8 cellular contexts compared by ENCODE assay signal in the genomic region with DNA sequence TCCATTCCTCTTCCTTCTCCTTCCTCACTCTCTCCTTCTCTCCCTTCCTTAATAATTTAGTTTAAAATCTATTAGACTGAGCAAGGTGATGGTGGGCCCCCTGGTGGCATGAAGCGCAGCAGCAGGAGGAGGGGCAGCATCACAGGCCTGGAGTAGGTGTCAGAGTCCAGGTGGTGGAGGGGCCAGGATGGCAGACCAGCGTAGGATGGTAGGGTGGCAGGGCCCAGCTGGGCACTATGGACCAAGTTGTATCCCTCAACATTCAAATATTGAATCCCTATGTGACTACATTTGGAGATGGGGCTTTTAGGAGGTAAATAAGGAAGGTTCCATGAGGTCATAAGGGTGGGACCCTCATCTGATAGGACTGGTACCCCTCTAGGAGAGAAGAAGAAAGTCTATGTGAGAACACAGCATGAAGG.
A peak's percentile ranks its signal among the peaks of the same experiment; 100 is the strongest.
DNase-seq lines count a peak whose midpoint lies in the region; TF ChIP-seq lines count a peak whose summit lies in the region.

No MANE protein-coding gene starts in this region.

- H3K4me3 Mint-ChIP-seq in nephron, result no peak overlapping the region
- H3K4me3 Mint-ChIP-seq in type B pancreatic cell, result no peak overlapping the region

- 33% methylated on average over 2 of the region's 2 CpGs for WGBS in esophagus muscularis mucosa

- TF ChIP-seq CTCF in GM10266 (IDR thresholded peaks at IDR 0.05; ENCODE audit: control insufficient read depth, insufficient read depth, low read depth, missing control alignments), result peak; percentile 70
- peak; percentile 85 to 95 (median 89) for TF ChIP-seq CTCF in esophagus muscularis mucosa (IDR thresholded peaks at IDR 0.05)
- TF ChIP-seq CTCF in nephron (IDR thresholded peaks at IDR 0.05; ENCODE audit: unreplicated experiment in 3 of 3), result peak; percentile 52 to 57 (median 55)
- TF ChIP-seq CTCF in type B pancreatic cell (conservative IDR thresholded peaks at IDR 0.05), result peak; percentile 75

- intact Hi-C loops in esophagus muscularis mucosa (cut with DNase I), result loop anchor here (5.0 kb wide), 2 partner anchors 166 to 226 kb away; partner anchors contain the start of gene PDE9A

- no peak for TF ChIP-seq EP300 in esophagus muscularis mucosa (IDR thresholded peaks at IDR 0.05)

- H3K27ac Mint-ChIP-seq in nephron (no peak overlapping the region), type B pancreatic cell (no peak overlapping the region)

- DNase-seq in GM10266 (ENCODE audit: extremely low spot score), result no peak
- DNase-seq in NCI-H82 (lab: John Stamatoyannopoulos, UW), result peak; percentile 69
- peak; percentile 49 for DNase-seq in activated T-cell treated with anti-CD3 and anti-CD28 coated beads for 4 hours
- peak; percentile 92 for DNase-seq in esophagus muscularis mucosa (ENCODE audit: extremely low spot score)
- DNase-seq in type B pancreatic cell (ENCODE audit: extremely low spot score, unreplicated experiment), result no peak
- DNase-seq in SHP77 treated with DMSO at 0.1 percent for 48 hours (lab: John Stamatoyannopoulos, UW), result no peak
- DNase-seq in GM19240 (ENCODE audit: insufficient read length, low spot score), result no peak

- no peaks in the 10 kb centered on the region for H3K27me3 Mint-ChIP-seq in nephron (ENCODE audit: low read depth)
- H3K27me3 Mint-ChIP-seq in type B pancreatic cell, result no peaks in the 10 kb centered on the region

- TF ChIP-seq POLR2A in esophagus muscularis mucosa (IDR thresholded peaks at IDR 0.05; ENCODE audit: low read depth), result no peak

- H3K27me3 ChIP-seq in esophagus muscularis mucosa, result peaks cover 0 to 38% (median 0%) of the 10 kb centered on the region in 4 donors

- no peaks in the 10 kb centered on the region for H3K36me3 ChIP-seq in esophagus muscularis mucosa

- peaks cover 19% of the 10 kb centered on the region for H3K9me3 Mint-ChIP-seq in nephron
- peaks cover 4% of the 10 kb centered on the region for H3K9me3 Mint-ChIP-seq in type B pancreatic cell

- H3K36me3 Mint-ChIP-seq in nephron (ENCODE audit: low read depth), result peaks cover 12% of the 10 kb centered on the region
- no peaks in the 10 kb centered on the region for H3K36me3 Mint-ChIP-seq in type B pancreatic cell

- H3K9me3 ChIP-seq in esophagus muscularis mucosa, result no peaks in the 10 kb centered on the region

- no peak overlapping the region for H3K4me3 ChIP-seq in esophagus muscularis mucosa

- H3K4me1 ChIP-seq in esophagus muscularis mucosa, result no peaks in the 10 kb centered on the region

- H3K4me1 Mint-ChIP-seq in nephron (no peaks in the 10 kb centered on the region), type B pancreatic cell (ENCODE audit: unreplicated experiment) (no peaks in the 10 kb centered on the region)

- no peak overlapping the region for H3K27ac ChIP-seq in esophagus muscularis mucosa (replicated peaks in 1 of 4)

Comparison
In these comparisons a context has a peak if more than half of its experiments do, and no peak if none do; other contexts are left out.
1. DNase-seq: peak in NCI-H82 (single experiment), activated T-cell treated with anti-CD3 and anti-CD28 coated beads for 4 hours (single experiment) and esophagus muscularis mucosa (single experiment); none in GM10266 (single experiment), type B pancreatic cell (single experiment), SHP77 treated with DMSO at 0.1 percent for 48 hours (single experiment) and GM19240 (single experiment).
2. Peak in every context shown above with its lines, with median percentiles within 50 percentile points of each other: CTCF ChIP-seq.